In the genomic region with DNA sequence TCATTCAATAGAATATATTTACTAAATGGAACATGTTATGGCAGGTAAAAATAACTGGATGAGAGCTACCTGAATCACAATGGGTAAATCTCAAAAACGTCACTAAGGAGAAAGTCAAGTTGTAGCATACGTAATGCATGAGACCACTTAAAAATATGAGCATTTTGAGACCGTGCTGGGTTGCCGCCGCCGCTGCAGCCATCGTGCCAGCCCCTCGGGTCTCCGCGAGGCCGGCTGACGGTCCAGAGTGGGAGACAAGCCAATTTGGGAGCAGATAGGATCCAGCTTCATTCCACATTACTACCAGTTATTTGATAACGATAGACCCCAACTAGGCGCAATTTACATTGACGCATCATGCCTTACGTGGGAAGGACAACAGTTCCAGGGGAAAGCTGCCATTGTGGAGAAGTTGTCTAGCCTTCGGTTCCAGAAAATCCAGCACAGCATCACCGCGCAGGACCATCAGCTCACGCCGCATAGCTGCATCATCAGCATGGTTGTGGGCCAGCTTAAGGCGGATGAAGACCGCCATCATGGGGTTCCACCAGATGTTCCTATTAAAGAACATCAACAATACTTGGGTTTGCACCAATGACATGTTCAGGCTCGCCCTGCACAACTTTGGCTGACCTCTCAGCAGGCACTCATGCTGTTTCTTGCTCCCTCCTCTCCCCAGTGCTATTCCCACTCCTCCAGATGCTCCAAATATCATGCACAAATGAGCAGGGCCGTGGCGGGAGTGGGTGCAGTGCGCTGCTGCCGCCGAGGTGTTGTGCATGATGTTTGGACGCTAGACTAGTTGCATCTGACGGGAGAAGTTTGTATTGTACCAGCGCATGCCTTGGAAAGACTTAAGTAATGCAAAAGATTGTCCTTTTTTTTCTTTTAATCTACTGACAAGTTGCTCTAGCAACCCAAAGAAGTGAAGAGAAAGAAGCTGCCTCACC, we compare ENCODE assay signal across 28 cellular contexts.
"Had no signal": no experiment of that assay in that cellular context is flagged by ENCODE, and none has a peak within 500 bp of the region (broad histone marks: within the 10 kb centered on the region; RNA-seq: fewer than 3 reads in every experiment).

No MANE protein-coding gene starts in this region.

- H3K79me2 ChIP-seq: hepatocyte, parathyroid adenoma had no signal

- H3K27me3 ChIP-seq: esophagus muscularis mucosa, foreskin keratinocyte, gastroesophageal sphincter, heart left ventricle, hepatocyte, right atrium auricular region, sigmoid colon, stomach, thyroid gland, vagina had no signal

- H3K36me3 ChIP-seq: esophagus muscularis mucosa, gastroesophageal sphincter, heart left ventricle, prostate gland, right atrium auricular region, sigmoid colon, stomach, thyroid gland, vagina had no signal

- H3K27ac ChIP-seq: esophagus muscularis mucosa, foreskin keratinocyte, gastroesophageal sphincter, heart left ventricle, hepatocyte, parathyroid adenoma, prostate gland, right atrium auricular region, sigmoid colon, stomach, thyroid gland, vagina had no signal

- H3K4me1 ChIP-seq: gastroesophageal sphincter, parathyroid adenoma, prostate gland, right atrium auricular region, sigmoid colon, stomach, thyroid gland, vagina had no signal

- H3K9me3 Mint-ChIP-seq: dendritic cell treated with granulocyte-macrophage colony-stimulating factor and Interleukin-4, amounts not matched to agents 40 ng/mL and 50 ng/mL, for 4 days; endodermal cell; mesothelial cell of epicardium; naive B cell; natural killer cell treated with Interleukin-12 subunit alpha and Interleukin-12 subunit beta and Interleukin-15 and Interleukin-18, amount 100 ng/mL, for 72 hours; neural crest cell; stimulated activated effector memory CD8-positive, alpha-beta T cell treated with anti-CD3 and anti-CD28 coated beads, Interleukin-12 subunit alpha, Interleukin-12 subunit beta, amount 100 ng/mL, for 72 hours had no signal

- H3K4me2 ChIP-seq: hepatocyte had no signal

- FAIRE-seq: kidney had no signal

- H3K27me3 Mint-ChIP-seq: naive B cell had no signal

- DNase-seq: effector CD8-positive, alpha-beta T cell; endodermal cell; foreskin keratinocyte; heart left ventricle; kidney; mesenchymal stem cell; mucosa of descending colon; naive B cell; sigmoid colon; stimulated activated CD4-positive, alpha-beta T cell treated with anti-CD3 and anti-CD28 coated beads, Interleukin-2, amount 100 ng/mL, for 24 hours; stimulated activated CD4-positive, alpha-beta T cell treated with anti-CD3 and anti-CD28 coated beads, Interleukin-4, amount 100 ng/mL, for 24 hours; stimulated activated naive CD4-positive, alpha-beta T cell treated with Interleukin-2 at 50 U/mL for 16 hours; stomach; thyroid gland; trophoblast cell had no signal

- H3K36me3 Mint-ChIP-seq: mesothelial cell of epicardium; naive B cell; natural killer cell treated with Interleukin-12 subunit alpha and Interleukin-12 subunit beta and Interleukin-15 and Interleukin-18, amount 100 ng/mL, for 72 hours; stimulated activated effector memory CD8-positive, alpha-beta T cell treated with anti-CD3 and anti-CD28 coated beads, Interleukin-12 subunit alpha, Interleukin-12 subunit beta, amount 100 ng/mL, for 72 hours had no signal

- H3K4me3 Mint-ChIP-seq: dendritic cell treated with granulocyte-macrophage colony-stimulating factor and Interleukin-4, amounts not matched to agents 40 ng/mL and 50 ng/mL, for 4 days; endodermal cell; mesothelial cell of epicardium; natural killer cell treated with Interleukin-12 subunit alpha and Interleukin-12 subunit beta and Interleukin-15 and Interleukin-18, amount 100 ng/mL, for 72 hours; neural crest cell; stimulated activated effector memory CD8-positive, alpha-beta T cell treated with anti-CD3 and anti-CD28 coated beads, Interleukin-12 subunit alpha, Interleukin-12 subunit beta, amount 100 ng/mL, for 72 hours had no signal

- H3K27ac Mint-ChIP-seq: dendritic cell treated with granulocyte-macrophage colony-stimulating factor and Interleukin-4, amounts not matched to agents 40 ng/mL and 50 ng/mL, for 4 days; endodermal cell; mesothelial cell of epicardium; naive B cell; natural killer cell treated with Interleukin-12 subunit alpha and Interleukin-12 subunit beta and Interleukin-15 and Interleukin-18, amount 100 ng/mL, for 72 hours; stimulated activated effector memory CD8-positive, alpha-beta T cell treated with anti-CD3 and anti-CD28 coated beads, Interleukin-12 subunit alpha, Interleukin-12 subunit beta, amount 100 ng/mL, for 72 hours had no signal

- H3K9me3 ChIP-seq: esophagus muscularis mucosa, gastroesophageal sphincter, heart left ventricle, mucosa of descending colon, prostate gland, right atrium auricular region, sigmoid colon, stomach, thyroid gland, vagina had no signal

- H2AFZ ChIP-seq: hepatocyte, parathyroid adenoma had no signal

- H3K4me1 Mint-ChIP-seq: endodermal cell; mesothelial cell of epicardium; neural crest cell; stimulated activated effector memory CD8-positive, alpha-beta T cell treated with anti-CD3 and anti-CD28 coated beads, Interleukin-12 subunit alpha, Interleukin-12 subunit beta, amount 100 ng/mL, for 72 hours had no signal

- H3K9ac ChIP-seq: parathyroid adenoma had no signal

- H3K4me3 ChIP-seq: esophagus muscularis mucosa, gastroesophageal sphincter, heart left ventricle, hepatocyte, lung, mucosa of descending colon, prostate gland, right atrium auricular region, sigmoid colon, stomach, thyroid gland, vagina had no signal
